ENCODE assay signal across 19 cellular contexts in the genomic region with DNA sequence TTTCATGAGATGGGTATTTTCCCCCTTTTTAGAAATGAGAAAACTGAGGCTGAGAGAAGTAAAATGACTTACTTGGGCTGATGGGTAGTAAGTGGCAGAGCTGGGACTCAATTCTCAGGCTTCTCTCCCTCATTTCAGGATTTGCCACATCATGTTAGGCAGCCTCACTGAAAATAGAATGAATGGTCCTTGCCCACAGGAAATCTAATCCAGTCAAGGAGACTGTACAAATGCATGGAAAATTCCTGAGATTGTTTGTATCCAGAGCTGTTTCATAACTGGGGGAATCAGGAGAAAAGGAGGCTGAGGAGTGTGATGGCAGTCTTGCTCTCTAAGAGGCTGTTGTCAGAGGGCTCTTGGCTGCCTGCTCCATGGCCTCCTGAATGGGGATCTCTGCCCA.
DNase-seq lines count a peak whose midpoint lies in the region; ATAC-seq and TF ChIP-seq lines count a peak whose summit lies in the region.
"Had no signal": no experiment of that assay in that cellular context is flagged by ENCODE, and none has a peak within 500 bp of the region (broad histone marks: within the 10 kb centered on the region; RNA-seq: fewer than 3 reads in every experiment).

No MANE protein-coding gene starts in this region.

- TF ChIP-seq POLR2A in gastroesophageal sphincter (IDR thresholded peaks at IDR 0.05) (no peak), sigmoid colon (IDR thresholded peaks at IDR 0.05) (no peak), tibial nerve (IDR thresholded peaks at IDR 0.05) (no peak)

- TF ChIP-seq EP300 in gastroesophageal sphincter (IDR thresholded peaks at IDR 0.05) (no peak), sigmoid colon (IDR thresholded peaks at IDR 0.05) (no peak), tibial nerve (IDR thresholded peaks at IDR 0.05) (no peak)

- intact Hi-C loops in sigmoid colon (cut with DNase I), result no loop called here

- TF ChIP-seq CTCF in gastroesophageal sphincter (IDR thresholded peaks at IDR 0.05) (no peak), sigmoid colon (IDR thresholded peaks at IDR 0.05) (no peak), tibial nerve (IDR thresholded peaks at IDR 0.05) (no peak)

- H3K36me3 ChIP-seq in gastroesophageal sphincter (no peaks in the 10 kb centered on the region), sigmoid colon (no peaks in the 10 kb centered on the region), tibial nerve (no peaks in the 10 kb centered on the region)
- H3K36me3 ChIP-seq: BLaER1 had no signal

- no peaks in the 10 kb centered on the region for H3K27me3 ChIP-seq in gastroesophageal sphincter
- H3K27me3 ChIP-seq in sigmoid colon, result no peaks in the 10 kb centered on the region
- no peaks in the 10 kb centered on the region for H3K27me3 ChIP-seq in tibial nerve
- H3K27me3 ChIP-seq: BLaER1 had no signal

- H3K27ac ChIP-seq in gastroesophageal sphincter (peak overlapping the region in 1 of 4 donors; percentile 14), sigmoid colon (peak overlapping the region in 1 of 4 donors; percentile 20), tibial nerve (no peak overlapping the region)
- H3K27ac ChIP-seq: BLaER1, VCaP had no signal

- DNase-seq in Ammon's horn (ENCODE audit: low spot score), result peak; percentile 31
- peak; percentile 70 for DNase-seq in astrocyte of the hippocampus (ENCODE audit: low read depth, low spot score)
- peak; percentile 3 for DNase-seq in sigmoid colon
- DNase-seq in NK-92 treated with Interleukin-12 subunit alpha and Interleukin-12 subunit beta, amount 100 ng/mL, for 24 hours (lab: John Stamatoyannopoulos, UW), result no peak
- DNase-seq in tibial nerve (ENCODE audit: low spot score in 2 of 2), result no peak
- DNase-seq: activated CD8-positive, alpha-beta T cell treated with anti-CD3 and anti-CD28 coated beads for 36 hours; activated naive CD8-positive, alpha-beta T cell treated with anti-CD3 and anti-CD28 coated beads, Interleukin-2, amount 50 U/mL, for 24 hours; erythroblast; HCEC 1CT; left cardiac atrium; posterior cingulate gyrus; Right ventricle myocardium superior; T-helper 1 cell had no signal

- H3K9me3 ChIP-seq in gastroesophageal sphincter (no peaks in the 10 kb centered on the region), sigmoid colon (no peaks in the 10 kb centered on the region), tibial nerve (no peaks in the 10 kb centered on the region)
- H3K9me3 ChIP-seq: BLaER1 had no signal

- H3K4me1 ChIP-seq in gastroesophageal sphincter (peaks cover 0 to 12% (median 3%) of the 10 kb centered on the region in 3 donors), sigmoid colon (peaks cover 0 to 8% (median 4%) of the 10 kb centered on the region in 4 donors), tibial nerve (peaks cover 0 to 25% (median 0%) of the 10 kb centered on the region in 4 donors)

- peak; percentile 8 for ATAC-seq in gastroesophageal sphincter
- ATAC-seq in HG02938 (IDR thresholded peaks at IDR 0.05; ENCODE audit: unreplicated experiment), result no peak
- no peak for ATAC-seq in GM21423 (IDR thresholded peaks at IDR 0.05; ENCODE audit: unreplicated experiment)
- ATAC-seq: activated CD8-positive, alpha-beta T cell treated with anti-CD3 and anti-CD28 coated beads for 36 hours; activated naive CD8-positive, alpha-beta T cell treated with anti-CD3 and anti-CD28 coated beads, Interleukin-2, amount 50 U/mL, for 24 hours; activated T-helper 17 cell treated with anti-CD3 and anti-CD28 coated beads, Interleukin-2, amount 50 U/mL, for 72 hours had no signal

- H3K4me3 ChIP-seq in gastroesophageal sphincter (no peak overlapping the region), sigmoid colon (no peak overlapping the region), tibial nerve (no peak overlapping the region)
- H3K4me3 ChIP-seq: BLaER1 had no signal

Comparison
In these comparisons a context has a peak if more than half of its experiments do, and no peak if none do; other contexts are left out.
1. DNase-seq: peak in Ammon's horn (single experiment), astrocyte of the hippocampus (single experiment) and sigmoid colon (single experiment); none in NK-92 treated with Interleukin-12 subunit alpha and Interleukin-12 subunit beta, amount 100 ng/mL, for 24 hours (single experiment) and tibial nerve (0 of 2).